ENCODE assay signal across 15 cellular contexts in the genomic region with DNA sequence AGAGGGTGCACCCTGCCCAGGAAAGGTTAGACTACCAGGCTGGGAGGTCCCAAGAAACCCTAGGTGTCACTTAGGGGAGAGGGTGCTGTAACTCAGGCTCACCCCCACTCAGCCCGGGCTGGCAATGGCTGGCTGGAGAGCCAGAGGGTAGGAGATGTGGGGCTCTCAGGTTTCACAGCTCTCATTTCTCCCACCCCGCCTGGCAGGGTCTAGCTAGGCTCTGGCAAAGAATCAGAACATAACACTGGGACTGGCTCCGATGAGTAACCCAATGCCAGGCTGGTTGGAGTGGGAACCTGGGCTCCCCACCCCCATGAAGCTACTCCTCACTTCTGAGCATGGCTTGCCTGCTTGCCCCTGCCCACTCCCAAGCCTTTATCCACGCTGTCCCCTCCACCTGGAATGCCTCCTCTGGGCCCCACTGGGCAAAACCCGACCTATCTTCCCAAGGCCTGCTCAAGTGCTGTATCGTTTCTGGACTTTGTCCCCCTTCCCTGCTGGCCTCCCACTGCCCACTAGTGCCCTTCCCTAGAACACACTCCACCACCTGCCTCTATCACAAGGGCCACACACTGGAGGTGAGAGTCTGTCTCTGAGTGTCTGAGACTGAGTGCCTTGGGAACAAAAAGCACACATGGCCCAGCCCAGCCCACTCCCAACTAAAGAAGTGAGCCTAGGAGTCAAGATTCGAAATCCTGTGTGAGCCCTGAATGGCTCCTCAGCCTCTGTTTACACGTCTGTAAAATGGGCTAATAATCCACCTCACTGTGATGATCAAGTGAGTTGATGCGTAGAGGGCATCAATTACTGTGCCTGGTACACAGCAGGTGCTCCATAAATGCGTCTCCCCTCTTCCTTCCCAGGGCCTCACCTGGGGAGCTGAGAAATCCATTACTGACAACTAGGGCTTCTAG. TPM values are rescaled to one million over a fixed set of nuclear protein-coding genes. Genes with fewer than 3 reads are reported as not detected.
DNase-seq lines count a peak whose midpoint lies in the region; ATAC-seq, FAIRE-seq and TF ChIP-seq lines count a peak whose summit lies in the region.
"Had no signal": no experiment of that assay in that cellular context is flagged by ENCODE, and none has a peak within 500 bp of the region (broad histone marks: within the 10 kb centered on the region; RNA-seq: fewer than 3 reads in every experiment).

No MANE protein-coding gene starts in this region.

- ATAC-seq in HepG2 (no peak), right lobe of liver (no peak)
- ATAC-seq: GM12878 had no signal

- POLR2A ChIA-PET in HepG2 (lab: Yijun Ruan, JAX) = interaction anchor here (2.8 kb wide), 1 partner anchor 20 kb away, joined by 11 read pairs; a partner anchor contains a TSS

- no peak for TF ChIP-seq POLR2A in HepG2 (IDR thresholded peaks at IDR 0.05; ENCODE audit: insufficient read depth in 1 of 2, low read depth in 2 of 2, low read length in 2 of 2)
- TF ChIP-seq POLR2A in right lobe of liver (IDR thresholded peaks at IDR 0.05) = no peak

- H3K27me3 ChIP-seq in HepG2 (ENCODE audit: control insufficient read depth in 1 of 2, insufficient read depth in 2 of 2, low read length in 2 of 2) (peaks cover 2 to 14% of the 10 kb centered on the region in 2 experiments; a peak in 2 of 5 replicates), right lobe of liver (no peaks in the 10 kb centered on the region), hepatocyte (no peaks in the 10 kb centered on the region)
- H3K27me3 ChIP-seq: BLaER1, ovary had no signal

- H3K79me2 ChIP-seq in HepG2 (ENCODE audit: insufficient read depth, low read length) (no peaks in the 10 kb centered on the region), hepatocyte (peaks cover 20% of the 10 kb centered on the region)

- H3K4me2 ChIP-seq in HepG2 (ENCODE audit: low read depth, low read length) (no peak overlapping the region), hepatocyte (peak overlapping the region; percentile 94)
- H3K4me2 ChIP-seq: BLaER1, PC-9 had no signal

- intact Hi-C loops in HepG2 (cut with micrococcal nuclease; ENCODE audit: unreplicated experiment) = no loop called here
- intact Hi-C loops in right lobe of liver (cut with DNase I) = loop anchor here in 1 of 2 donors (5.0 kb wide), 1 partner anchor 113 kb away; no protein-coding TSS in a partner anchor

- no peaks in the 10 kb centered on the region for H4K20me1 ChIP-seq in HepG2 (ENCODE audit: insufficient read depth, low read length)
- H4K20me1 ChIP-seq in hepatocyte (ENCODE audit: insufficient read depth, poor library complexity, severe bottlenecking) = no peaks in the 10 kb centered on the region
- H4K20me1 ChIP-seq: BLaER1 had no signal

- WGBS in HepG2 (ENCODE audit: low lambda C conversion rate) = 36% methylated on average over 7 of the region's 10 CpGs
- 83% methylated on average over 3 of the region's 10 CpGs for WGBS in right lobe of liver (ENCODE audit: insufficient coverage, low coverage, low lambda C conversion rate, missing lambda C conversion rate)
- 80% methylated on average over 10 of the region's 10 CpGs for WGBS in hepatocyte (ENCODE audit: low lambda C conversion rate, missing lambda C conversion rate)

- in situ Hi-C loops in HepG2 (cut with HindIII; ENCODE audit: extremely low pct_ligation_motif_present, low pct_unique_long_range_greater_than_20kb) = no loop called here

- H3K4me3 ChIP-seq in HepG2 (replicated peaks in 1 of 3; ENCODE audit: insufficient read depth in 1 of 3, low read depth in 2 of 3, low read length in 3 of 3) = no peak overlapping the region
- no peak overlapping the region for H3K4me3 ChIP-seq in right lobe of liver
- H3K4me3 ChIP-seq in hepatocyte = no peak overlapping the region
- H3K4me3 ChIP-seq: BLaER1, GM12878, ovary, PC-9 had no signal

- CTCF ChIA-PET in HepG2 (lab: Yijun Ruan, JAX; ENCODE audit: low intra/inter-chr PET ratio, low total read pairs) = no interaction called here

- DNase-seq in HepG2 (ENCODE audit: low spot score) (no peak), right lobe of liver (no peak), NCI-H69 (lab: John Stamatoyannopoulos, UW) (peak; percentile 59), hepatocyte (ENCODE audit: low spot score) (peak; percentile 54), putamen (ENCODE audit: low spot score) (no peak), NAMALWA (ENCODE audit: low spot score) (no peak), cerebellum (ENCODE audit: low spot score) (no peak), activated gamma-delta T cell (lab: John Stamatoyannopoulos, UW) (no peak)
- DNase-seq: activated CD4-positive, CD25-positive, alpha-beta regulatory T cell; MM.1S had no signal

- no peak overlapping the region for H3K9ac ChIP-seq in HepG2 (ENCODE audit: insufficient read depth, low read depth, low read length)
- H3K9ac ChIP-seq: BLaER1 had no signal

- H3K27ac ChIP-seq in HepG2 (ENCODE audit: extremely low read length, insufficient read depth, low read length) (no peak overlapping the region), right lobe of liver (no peak overlapping the region), hepatocyte (peak overlapping the region; percentile 96)
- H3K27ac ChIP-seq: BLaER1, epithelial cell of prostate, ovary, PC-9 had no signal

- H3K9me3 ChIP-seq in HepG2 (ENCODE audit: low read length) (no peaks in the 10 kb centered on the region), right lobe of liver (no peaks in the 10 kb centered on the region), hepatocyte (ENCODE audit: low read depth) (no peaks in the 10 kb centered on the region)
- H3K9me3 ChIP-seq: BLaER1, ovary had no signal

- TF ChIP-seq EP300 in HepG2 (IDR thresholded peaks at IDR 0.05; ENCODE audit: low read depth in 2 of 2, low read length in 2 of 2) (no peak), HepG2 (CRISPR knock-in tag; IDR thresholded peaks at IDR 0.05; ENCODE audit: borderline replicate concordance) (no peak)

- TF ChIP-seq CTCF in HepG2 (CRISPR knock-in tag; IDR thresholded peaks at IDR 0.05) (no peak), right lobe of liver (IDR thresholded peaks at IDR 0.05) (no peak), hepatocyte (IDR thresholded peaks at IDR 0.05; ENCODE audit: poor library complexity) (no peak)

- H3K4me1 ChIP-seq in HepG2 (ENCODE audit: insufficient read depth, low read length) (peaks cover 39% of the 10 kb centered on the region), right lobe of liver (peaks cover 0 to 15% (median 0%) of the 10 kb centered on the region in 4 donors), hepatocyte (ENCODE audit: insufficient read depth) (peaks cover 44% of the 10 kb centered on the region)

- no peak for FAIRE-seq in HepG2 (lab: Jason Lieb, UNC)
- FAIRE-seq: GM12878 had no signal

- H3K9me2 ChIP-seq in hepatocyte (replicated peaks; ENCODE audit: insufficient read depth) = no peaks in the 10 kb centered on the region

- no peak for TF ChIP-seq RAD21 in HepG2 (CRISPR knock-in tag; IDR thresholded peaks at IDR 0.05)

- H2AFZ ChIP-seq in HepG2 (ENCODE audit: low read length) (no peak overlapping the region), hepatocyte (no peak overlapping the region)
- H2AFZ ChIP-seq: PC-9 had no signal

- H3K36me3 ChIP-seq in HepG2 (replicated peaks in 1 of 2; ENCODE audit: control insufficient read depth in 1 of 2, insufficient read depth in 2 of 2, low read length in 2 of 2) (no peaks in the 10 kb centered on the region), right lobe of liver (no peaks in the 10 kb centered on the region), hepatocyte (replicated peaks; ENCODE audit: insufficient read depth, low read depth) (no peaks in the 10 kb centered on the region)
- H3K36me3 ChIP-seq: BLaER1, ovary had no signal

- no TSS peak for BruUV-seq in HepG2 (replicated peaks; lab: Mats Ljungman, UMichigan)

RNA-seq across cellular contexts. Expression of a gene that starts 1.9 kb away (rescaled TPM):
- total RNA-seq in HepG2 (2016; rRNA removed; fragmentation: Illumina TruSeq; extraction: Trizol) = 1.5 and 1.8 TPM in 2 replicates
- total RNA-seq in HepG2 (2016; cell fraction: cytosol; rRNA removed; fragmentation: Illumina TruSeq; extraction: Trizol; ENCODE audit: low read depth) = 6.0 and 7.3 TPM in 2 replicates
- 1.6 and 2.2 TPM in 2 replicates for total RNA-seq in HepG2 (2016; cell fraction: insoluble cytoplasmic fraction; rRNA removed; fragmentation: Illumina TruSeq; extraction: Trizol)
- 6.9 and 9.0 TPM in 2 replicates for total RNA-seq in HepG2 (2016; cell fraction: membrane; rRNA removed; fragmentation: Illumina TruSeq; extraction: Trizol)
- 0.63 and 0.84 TPM in 2 replicates for total RNA-seq in HepG2 (2016; cell fraction: nucleus; rRNA removed; fragmentation: Illumina TruSeq; extraction: Trizol)
- polyA plus RNA-seq in HepG2 (2011; rRNA removed) = 1.4 and 4.5 TPM in 2 replicates
- polyA plus RNA-seq in HepG2 (2011; cell fraction: cytosol; rRNA removed) = 1.5 and 2.4 TPM in 2 replicates
- polyA plus RNA-seq in HepG2 (2011; cell fraction: nucleus; rRNA removed) = 0.19 and 0.87 TPM in 2 replicates
- polyA plus RNA-seq in HepG2 (2012) = 2.2 and 3.7 TPM in 2 replicates
- 13.6 and 14.5 TPM in 2 replicates for polyA plus RNA-seq in HepG2 (2016; cell fraction: cytosol; fragmentation: Illumina TruSeq; extraction: Trizol; ENCODE audit: low read depth)
- 3.1 and 4.0 TPM in 2 replicates for polyA plus RNA-seq in HepG2 (2016; cell fraction: insoluble cytoplasmic fraction; fragmentation: Illumina TruSeq; extraction: Trizol; ENCODE audit: low read depth)
- polyA plus RNA-seq in HepG2 (2016; cell fraction: membrane; fragmentation: Illumina TruSeq; extraction: Trizol; ENCODE audit: low read depth) = 13.2 TPM in 2 replicates
- 2.5 and 2.6 TPM in 2 replicates for polyA plus RNA-seq in HepG2 (2016; cell fraction: nucleus; fragmentation: Illumina TruSeq; extraction: Trizol; ENCODE audit: insufficient read depth, low read depth)
- polyA minus RNA-seq in HepG2 (2011; rRNA and poly(A)+ RNA removed; ENCODE audit: low replicate concordance) = 1.3 and 2.2 TPM in 2 replicates
- 1.8 TPM in 1 of 2 replicates, not detected in the other for polyA minus RNA-seq in HepG2 (2011; cell fraction: cytosol; rRNA and poly(A)+ RNA removed)
- 0.77 TPM in 1 of 2 replicates, not detected in the other for polyA minus RNA-seq in HepG2 (2011; cell fraction: nucleus; rRNA and poly(A)+ RNA removed)
- 1 to 10 TPM in 2 of 6 experiments, under 1 TPM in 3, not detected in 1; 0.22 to 1.3 (median 0.74) TPM for total RNA-seq in right lobe of liver
- total RNA-seq in hepatocyte = 48.9 and 68.9 TPM in 2 replicates
- 40.5 and 46.3 TPM in 2 replicates for polyA plus RNA-seq in hepatocyte
- total RNA-seq in cerebellum = 18.0 TPM

RNA-seq across cellular contexts. Expression of a gene that starts 19.8 kb away (rescaled TPM):
- total RNA-seq in HepG2 (2016; rRNA removed; fragmentation: Illumina TruSeq; extraction: Trizol) = 50.7 and 130 TPM in 2 replicates
- total RNA-seq in HepG2 (2016; cell fraction: cytosol; rRNA removed; fragmentation: Illumina TruSeq; extraction: Trizol; ENCODE audit: low read depth) = 6.5 and 9.4 TPM in 2 replicates
- total RNA-seq in HepG2 (2016; cell fraction: insoluble cytoplasmic fraction; rRNA removed; fragmentation: Illumina TruSeq; extraction: Trizol) = 50.0 and 88.2 TPM in 2 replicates
- 14.4 and 16.1 TPM in 2 replicates for total RNA-seq in HepG2 (2016; cell fraction: membrane; rRNA removed; fragmentation: Illumina TruSeq; extraction: Trizol)
- total RNA-seq in HepG2 (2016; cell fraction: nucleus; rRNA removed; fragmentation: Illumina TruSeq; extraction: Trizol) = 30.4 and 30.8 TPM in 2 replicates
- 34.2 and 40.7 TPM in 2 replicates for polyA plus RNA-seq in HepG2 (2011; rRNA removed)
- polyA plus RNA-seq in HepG2 (2011; cell fraction: cytosol; rRNA removed) = 25.1 and 40.0 TPM in 2 replicates
- polyA plus RNA-seq in HepG2 (2011; cell fraction: nucleus; rRNA removed) = 22.1 and 25.9 TPM in 2 replicates
- polyA plus RNA-seq in HepG2 (2012) = 43.6 and 58.5 TPM in 2 replicates
- polyA plus RNA-seq in HepG2 (2016; cell fraction: cytosol; fragmentation: Illumina TruSeq; extraction: Trizol; ENCODE audit: low read depth) = 5.2 and 7.2 TPM in 2 replicates
- polyA plus RNA-seq in HepG2 (2016; cell fraction: insoluble cytoplasmic fraction; fragmentation: Illumina TruSeq; extraction: Trizol; ENCODE audit: low read depth) = 87.0 and 90.5 TPM in 2 replicates
- 13.0 and 13.1 TPM in 2 replicates for polyA plus RNA-seq in HepG2 (2016; cell fraction: membrane; fragmentation: Illumina TruSeq; extraction: Trizol; ENCODE audit: low read depth)
- 42.0 and 56.1 TPM in 2 replicates for polyA plus RNA-seq in HepG2 (2016; cell fraction: nucleus; fragmentation: Illumina TruSeq; extraction: Trizol; ENCODE audit: insufficient read depth, low read depth)
- polyA minus RNA-seq in HepG2 (2011; rRNA and poly(A)+ RNA removed; ENCODE audit: low replicate concordance) = 25.1 and 123 TPM in 2 replicates
- 28.9 and 36.8 TPM in 2 replicates for polyA minus RNA-seq in HepG2 (2011; cell fraction: cytosol; rRNA and poly(A)+ RNA removed)
- 20.3 and 30.1 TPM in 2 replicates for polyA minus RNA-seq in HepG2 (2011; cell fraction: nucleus; rRNA and poly(A)+ RNA removed)
- 10 to 100 TPM; 22.0 to 46.5 (median 34.6) TPM for total RNA-seq in right lobe of liver
- total RNA-seq in hepatocyte = 81.0 and 102 TPM in 2 replicates
- 51.5 and 62.3 TPM in 2 replicates for polyA plus RNA-seq in hepatocyte
- total RNA-seq in cerebellum = 40.6 TPM

RNA-seq across cellular contexts. Expression of a gene that starts 37.0 kb away (rescaled TPM):
- total RNA-seq in HepG2 (2016; rRNA removed; fragmentation: Illumina TruSeq; extraction: Trizol) (not detected in 2 replicates), right lobe of liver (not detected), hepatocyte (not detected in 2 replicates), cerebellum (not detected)
- total RNA-seq in HepG2 (2016; cell fraction: cytosol; rRNA removed; fragmentation: Illumina TruSeq; extraction: Trizol; ENCODE audit: low read depth) = not detected in 2 replicates
- total RNA-seq in HepG2 (2016; cell fraction: insoluble cytoplasmic fraction; rRNA removed; fragmentation: Illumina TruSeq; extraction: Trizol) = not detected in 2 replicates
- not detected in 2 replicates for total RNA-seq in HepG2 (2016; cell fraction: membrane; rRNA removed; fragmentation: Illumina TruSeq; extraction: Trizol)
- not detected in 2 replicates for total RNA-seq in HepG2 (2016; cell fraction: nucleus; rRNA removed; fragmentation: Illumina TruSeq; extraction: Trizol)
- polyA plus RNA-seq in HepG2 (2011; rRNA removed) (not detected in 2 replicates), hepatocyte (0.22 TPM in 1 of 2 replicates, not detected in the other)
- not detected in 2 replicates for polyA plus RNA-seq in HepG2 (2011; cell fraction: cytosol; rRNA removed)
- polyA plus RNA-seq in HepG2 (2011; cell fraction: nucleus; rRNA removed) = not detected in 2 replicates
- polyA plus RNA-seq in HepG2 (2012) = 0.05 TPM in 1 of 2 replicates, not detected in the other
- polyA plus RNA-seq in HepG2 (2016; cell fraction: cytosol; fragmentation: Illumina TruSeq; extraction: Trizol; ENCODE audit: low read depth) = not detected in 2 replicates
- not detected in 2 replicates for polyA plus RNA-seq in HepG2 (2016; cell fraction: insoluble cytoplasmic fraction; fragmentation: Illumina TruSeq; extraction: Trizol; ENCODE audit: low read depth)
- polyA plus RNA-seq in HepG2 (2016; cell fraction: membrane; fragmentation: Illumina TruSeq; extraction: Trizol; ENCODE audit: low read depth) = not detected in 2 replicates
- polyA plus RNA-seq in HepG2 (2016; cell fraction: nucleus; fragmentation: Illumina TruSeq; extraction: Trizol; ENCODE audit: insufficient read depth, low read depth) = not detected in 2 replicates
- not detected in 2 replicates for polyA minus RNA-seq in HepG2 (2011; rRNA and poly(A)+ RNA removed; ENCODE audit: low replicate concordance)
- not detected in 2 replicates for polyA minus RNA-seq in HepG2 (2011; cell fraction: cytosol; rRNA and poly(A)+ RNA removed)
- not detected in 2 replicates for polyA minus RNA-seq in HepG2 (2011; cell fraction: nucleus; rRNA and poly(A)+ RNA removed)
- total RNA-seq: ovary, PC-9 had no signal
- polyA plus RNA-seq: ovary had no signal

RNA-seq across cellular contexts. Expression of a gene that starts 51.8 kb away (rescaled TPM):
- total RNA-seq in HepG2 (2016; rRNA removed; fragmentation: Illumina TruSeq; extraction: Trizol) (7.9 and 10.1 TPM in 2 replicates), right lobe of liver (10 to 100 TPM; 23.7 to 81.4 (median 29.6) TPM), hepatocyte (33.8 and 38.4 TPM in 2 replicates), cerebellum (18.3 TPM)
- 4.1 and 5.1 TPM in 2 replicates for total RNA-seq in HepG2 (2016; cell fraction: cytosol; rRNA removed; fragmentation: Illumina TruSeq; extraction: Trizol; ENCODE audit: low read depth)
- 7.4 and 10.4 TPM in 2 replicates for total RNA-seq in HepG2 (2016; cell fraction: insoluble cytoplasmic fraction; rRNA removed; fragmentation: Illumina TruSeq; extraction: Trizol)
- 4.5 and 5.3 TPM in 2 replicates for total RNA-seq in HepG2 (2016; cell fraction: membrane; rRNA removed; fragmentation: Illumina TruSeq; extraction: Trizol)
- total RNA-seq in HepG2 (2016; cell fraction: nucleus; rRNA removed; fragmentation: Illumina TruSeq; extraction: Trizol) = 12.1 and 12.6 TPM in 2 replicates
- polyA plus RNA-seq in HepG2 (2011; rRNA removed) (14.4 and 18.8 TPM in 2 replicates), hepatocyte (24.8 and 29.3 TPM in 2 replicates)
- polyA plus RNA-seq in HepG2 (2011; cell fraction: cytosol; rRNA removed) = 8.9 and 11.2 TPM in 2 replicates
- polyA plus RNA-seq in HepG2 (2011; cell fraction: nucleus; rRNA removed) = 36.0 and 41.0 TPM in 2 replicates
- 7.6 and 13.3 TPM in 2 replicates for polyA plus RNA-seq in HepG2 (2012)
- 0.70 and 0.78 TPM in 2 replicates for polyA plus RNA-seq in HepG2 (2016; cell fraction: cytosol; fragmentation: Illumina TruSeq; extraction: Trizol; ENCODE audit: low read depth)
- polyA plus RNA-seq in HepG2 (2016; cell fraction: insoluble cytoplasmic fraction; fragmentation: Illumina TruSeq; extraction: Trizol; ENCODE audit: low read depth) = 5.9 and 9.0 TPM in 2 replicates
- polyA plus RNA-seq in HepG2 (2016; cell fraction: membrane; fragmentation: Illumina TruSeq; extraction: Trizol; ENCODE audit: low read depth) = 1.7 and 1.9 TPM in 2 replicates
- 16.5 and 18.2 TPM in 2 replicates for polyA plus RNA-seq in HepG2 (2016; cell fraction: nucleus; fragmentation: Illumina TruSeq; extraction: Trizol; ENCODE audit: insufficient read depth, low read depth)
- polyA minus RNA-seq in HepG2 (2011; rRNA and poly(A)+ RNA removed; ENCODE audit: low replicate concordance) = 27.1 and 31.4 TPM in 2 replicates
- 8.7 and 10.4 TPM in 2 replicates for polyA minus RNA-seq in HepG2 (2011; cell fraction: cytosol; rRNA and poly(A)+ RNA removed)
- polyA minus RNA-seq in HepG2 (2011; cell fraction: nucleus; rRNA and poly(A)+ RNA removed) = 28.2 and 32.3 TPM in 2 replicates

Comparison
In these comparisons a context has a peak if more than half of its experiments do, and no peak if none do; other contexts are left out.
1. DNase-seq: peak in NCI-H69 (single experiment) and hepatocyte (single experiment); none in HepG2 (single experiment), right lobe of liver (0 of 3), putamen (single experiment), NAMALWA (single experiment), cerebellum (single experiment) and activated gamma-delta T cell (single experiment).